ENCODE assay signal across 2 cellular contexts in genomic region chr20:8404912-8405635, GRCh38.
TF ChIP-seq lines count a peak whose summit lies in the region.

No MANE protein-coding gene starts in this region.

TF ChIP-seq in GM12878, 131 proteins besides CTCF, POLR2A, EP300 and RAD21 (continued from another document and continues in another):
- TF ChIP-seq, protein P1, sequence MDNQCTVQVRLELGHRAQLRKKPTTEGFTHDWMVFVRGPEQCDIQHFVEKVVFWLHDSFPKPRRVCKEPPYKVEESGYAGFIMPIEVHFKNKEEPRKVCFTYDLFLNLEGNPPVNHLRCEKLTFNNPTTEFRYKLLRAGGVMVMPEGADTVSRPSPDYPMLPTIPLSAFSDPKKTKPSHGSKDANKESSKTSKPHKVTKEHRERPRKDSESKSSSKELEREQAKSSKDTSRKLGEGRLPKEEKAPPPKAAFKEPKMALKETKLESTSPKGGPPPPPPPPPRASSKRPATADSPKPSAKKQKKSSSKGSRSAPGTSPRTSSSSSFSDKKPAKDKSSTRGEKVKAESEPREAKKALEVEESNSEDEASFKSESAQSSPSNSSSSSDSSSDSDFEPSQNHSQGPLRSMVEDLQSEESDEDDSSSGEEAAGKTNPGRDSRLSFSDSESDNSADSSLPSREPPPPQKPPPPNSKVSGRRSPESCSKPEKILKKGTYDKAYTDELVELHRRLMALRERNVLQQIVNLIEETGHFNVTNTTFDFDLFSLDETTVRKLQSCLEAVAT (IDR thresholded peaks at IDR 0.05) = peak; percentile 87
- TF ChIP-seq FOS (IDR thresholded peaks at IDR 0.05; ENCODE audit: borderline replicate concordance, extremely low read depth, insufficient read length) (no peak), ZNF207 (IDR thresholded peaks at IDR 0.05; ENCODE audit: borderline replicate concordance) (no peak), KLF5 (IDR thresholded peaks at IDR 0.05; ENCODE audit: partially characterized antibody) (no peak), TARDBP (IDR thresholded peaks at IDR 0.05; ENCODE audit: borderline replicate concordance) (no peak), HDGF (IDR thresholded peaks at IDR 0.05) (no peak), NBN (IDR thresholded peaks at IDR 0.05) (peak; percentile 43; the same call in 1 of the 2 replicates), KAT2A (conservative IDR thresholded peaks at IDR 0.05; ENCODE audit: control insufficient read depth, low read depth, low read length) (no peak), CREM (IDR thresholded peaks at IDR 0.05; ENCODE audit: low read depth) (no peak), HSF1 (IDR thresholded peaks at IDR 0.05; ENCODE audit: low read depth, low read length) (no peak), MEF2B (IDR thresholded peaks at IDR 0.05; ENCODE audit: partially characterized antibody, poor library complexity, severe bottlenecking) (peak; percentile 45), SPI1 (IDR thresholded peaks at IDR 0.05; ENCODE audit: borderline replicate concordance, insufficient read depth, low read depth, low read length) (peak; percentile 73; the same call in 1 of the 2 replicates), SMAD1 (IDR thresholded peaks at IDR 0.05; ENCODE audit: low read depth, partially characterized antibody) (peak; percentile 55), SIX5 (IDR thresholded peaks at IDR 0.05; ENCODE audit: low read depth, low read length, severe bottlenecking) (no peak), BCL3 (IDR thresholded peaks at IDR 0.05; ENCODE audit: borderline replicate concordance, insufficient read depth, low read depth, low read length, poor library complexity, severe bottlenecking) (no peak), SIN3A (IDR thresholded peaks at IDR 0.05; ENCODE audit: low read depth, low read length) (no peak)
- TF ChIP-seq, protein P2, sequence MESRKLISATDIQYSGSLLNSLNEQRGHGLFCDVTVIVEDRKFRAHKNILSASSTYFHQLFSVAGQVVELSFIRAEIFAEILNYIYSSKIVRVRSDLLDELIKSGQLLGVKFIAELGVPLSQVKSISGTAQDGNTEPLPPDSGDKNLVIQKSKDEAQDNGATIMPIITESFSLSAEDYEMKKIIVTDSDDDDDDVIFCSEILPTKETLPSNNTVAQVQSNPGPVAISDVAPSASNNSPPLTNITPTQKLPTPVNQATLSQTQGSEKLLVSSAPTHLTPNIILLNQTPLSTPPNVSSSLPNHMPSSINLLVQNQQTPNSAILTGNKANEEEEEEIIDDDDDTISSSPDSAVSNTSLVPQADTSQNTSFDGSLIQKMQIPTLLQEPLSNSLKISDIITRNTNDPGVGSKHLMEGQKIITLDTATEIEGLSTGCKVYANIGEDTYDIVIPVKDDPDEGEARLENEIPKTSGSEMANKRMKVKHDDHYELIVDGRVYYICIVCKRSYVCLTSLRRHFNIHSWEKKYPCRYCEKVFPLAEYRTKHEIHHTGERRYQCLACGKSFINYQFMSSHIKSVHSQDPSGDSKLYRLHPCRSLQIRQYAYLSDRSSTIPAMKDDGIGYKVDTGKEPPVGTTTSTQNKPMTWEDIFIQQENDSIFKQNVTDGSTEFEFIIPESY (IDR thresholded peaks at IDR 0.05) = no peak
- TF ChIP-seq, protein P3, sequence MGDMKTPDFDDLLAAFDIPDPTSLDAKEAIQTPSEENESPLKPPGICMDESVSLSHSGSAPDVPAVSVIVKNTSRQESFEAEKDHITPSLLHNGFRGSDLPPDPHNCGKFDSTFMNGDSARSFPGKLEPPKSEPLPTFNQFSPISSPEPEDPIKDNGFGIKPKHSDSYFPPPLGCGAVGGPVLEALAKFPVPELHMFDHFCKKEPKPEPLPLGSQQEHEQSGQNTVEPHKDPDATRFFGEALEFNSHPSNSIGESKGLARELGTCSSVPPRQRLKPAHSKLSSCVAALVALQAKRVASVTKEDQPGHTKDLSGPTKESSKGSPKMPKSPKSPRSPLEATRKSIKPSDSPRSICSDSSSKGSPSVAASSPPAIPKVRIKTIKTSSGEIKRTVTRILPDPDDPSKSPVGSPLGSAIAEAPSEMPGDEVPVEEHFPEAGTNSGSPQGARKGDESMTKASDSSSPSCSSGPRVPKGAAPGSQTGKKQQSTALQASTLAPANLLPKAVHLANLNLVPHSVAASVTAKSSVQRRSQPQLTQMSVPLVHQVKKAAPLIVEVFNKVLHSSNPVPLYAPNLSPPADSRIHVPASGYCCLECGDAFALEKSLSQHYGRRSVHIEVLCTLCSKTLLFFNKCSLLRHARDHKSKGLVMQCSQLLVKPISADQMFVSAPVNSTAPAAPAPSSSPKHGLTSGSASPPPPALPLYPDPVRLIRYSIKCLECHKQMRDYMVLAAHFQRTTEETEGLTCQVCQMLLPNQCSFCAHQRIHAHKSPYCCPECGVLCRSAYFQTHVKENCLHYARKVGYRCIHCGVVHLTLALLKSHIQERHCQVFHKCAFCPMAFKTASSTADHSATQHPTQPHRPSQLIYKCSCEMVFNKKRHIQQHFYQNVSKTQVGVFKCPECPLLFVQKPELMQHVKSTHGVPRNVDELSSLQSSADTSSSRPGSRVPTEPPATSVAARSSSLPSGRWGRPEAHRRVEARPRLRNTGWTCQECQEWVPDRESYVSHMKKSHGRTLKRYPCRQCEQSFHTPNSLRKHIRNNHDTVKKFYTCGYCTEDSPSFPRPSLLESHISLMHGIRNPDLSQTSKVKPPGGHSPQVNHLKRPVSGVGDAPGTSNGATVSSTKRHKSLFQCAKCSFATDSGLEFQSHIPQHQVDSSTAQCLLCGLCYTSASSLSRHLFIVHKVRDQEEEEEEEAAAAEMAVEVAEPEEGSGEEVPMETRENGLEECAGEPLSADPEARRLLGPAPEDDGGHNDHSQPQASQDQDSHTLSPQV (IDR thresholded peaks at IDR 0.05) = peak; percentile 79

TF ChIP-seq in HEK293T, 16 proteins besides CTCF, POLR2A, EP300 and RAD21 (continued from another document):
- TF ChIP-seq, protein P4, sequence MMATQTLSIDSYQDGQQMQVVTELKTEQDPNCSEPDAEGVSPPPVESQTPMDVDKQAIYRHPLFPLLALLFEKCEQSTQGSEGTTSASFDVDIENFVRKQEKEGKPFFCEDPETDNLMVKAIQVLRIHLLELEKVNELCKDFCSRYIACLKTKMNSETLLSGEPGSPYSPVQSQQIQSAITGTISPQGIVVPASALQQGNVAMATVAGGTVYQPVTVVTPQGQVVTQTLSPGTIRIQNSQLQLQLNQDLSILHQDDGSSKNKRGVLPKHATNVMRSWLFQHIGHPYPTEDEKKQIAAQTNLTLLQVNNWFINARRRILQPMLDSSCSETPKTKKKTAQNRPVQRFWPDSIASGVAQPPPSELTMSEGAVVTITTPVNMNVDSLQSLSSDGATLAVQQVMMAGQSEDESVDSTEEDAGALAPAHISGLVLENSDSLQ (IDR thresholded peaks at IDR 0.05) = no peak
- TF ChIP-seq CTBP1 (IDR thresholded peaks at IDR 0.05; ENCODE audit: borderline replicate concordance) = no peak
- no peak for TF ChIP-seq BHLHE40 (IDR thresholded peaks at IDR 0.05; ENCODE audit: borderline replicate concordance)
- no peak for TF ChIP-seq FOXM1 (IDR thresholded peaks at IDR 0.05; ENCODE audit: borderline replicate concordance)
- TF ChIP-seq SP1 (IDR thresholded peaks at IDR 0.05) = no peak
- no peak for TF ChIP-seq SUZ12 (IDR thresholded peaks at IDR 0.05)
